8 cellular contexts compared by ENCODE assay signal in genomic region chr2:225122582-225123486, GRCh38.
DNase-seq lines count a peak whose midpoint lies in the region; ATAC-seq and TF ChIP-seq lines count a peak whose summit lies in the region.

No MANE protein-coding gene starts in this region.

- H3K4me1 ChIP-seq in Caco-2 (no peaks in the 10 kb centered on the region), aorta (ENCODE audit: control insufficient read depth in 1 of 2, insufficient read depth in 2 of 2, low read length in 2 of 2) (peaks cover 0 to under 1% of the 10 kb centered on the region in 2 donors)

- H3K27me3 Mint-ChIP-seq in Caco-2 (ENCODE audit: insufficient read depth, unreplicated experiment) = peaks cover 3% of the 10 kb centered on the region

- H3K4me1 Mint-ChIP-seq in Caco-2 (ENCODE audit: low read depth, unreplicated experiment) = no peaks in the 10 kb centered on the region

- no TSS peak for BruUV-seq in Caco-2 (replicated peaks; lab: Mats Ljungman, UMichigan)

- no peaks in the 10 kb centered on the region for H3K9me3 Mint-ChIP-seq in Caco-2 (ENCODE audit: unreplicated experiment)

- CTCF ChIA-PET in Caco-2 (lab: Charles Lee) = no interaction called here

- H3K4me3 ChIP-seq in Caco-2 (ENCODE audit: low read depth, low read length) = no peak overlapping the region
- H3K4me3 ChIP-seq in HFF-Myc (replicated peaks; ENCODE audit: low read depth, low read length) = no peak overlapping the region
- H3K4me3 ChIP-seq in fibroblast of pulmonary artery (replicated peaks; ENCODE audit: low read depth, low read length) = no peak overlapping the region
- no peak overlapping the region for H3K4me3 ChIP-seq in aorta (ENCODE audit: low read length in 2 of 2)

- TF ChIP-seq CTCF in Caco-2 (IDR thresholded peaks at IDR 0.05; ENCODE audit: insufficient read depth in 1 of 2, low read depth in 1 of 2, low read length in 1 of 2, severe bottlenecking in 1 of 2, unreplicated experiment in 1 of 2) (peak; percentile 19 to 47), HFF-Myc (IDR thresholded peaks at IDR 0.05; ENCODE audit: low read depth, low read length, missing control alignments) (peak; percentile 25), fibroblast of pulmonary artery (IDR thresholded peaks at IDR 0.05; ENCODE audit: low read length, missing control alignments) (peak; percentile 55)

- no peaks in the 10 kb centered on the region for H3K9me3 ChIP-seq in Caco-2
- H3K9me3 ChIP-seq in aorta (ENCODE audit: control insufficient read depth, low read length) = no peaks in the 10 kb centered on the region

- 77% methylated on average over 14 to 15 of the region's 15 CpGs for WGBS in aorta, 2 donors

- POLR2A ChIA-PET in Caco-2 (lab: Charles Lee) = no interaction called here

- H3K4me3 Mint-ChIP-seq in Caco-2 (ENCODE audit: unreplicated experiment) = no peak overlapping the region

- H3K27ac Mint-ChIP-seq in Caco-2 (ENCODE audit: unreplicated experiment) = no peak overlapping the region

- no peak overlapping the region for H3K27ac ChIP-seq in aorta (ENCODE audit: low read depth in 1 of 2, low read length in 2 of 2)

- H3K36me3 Mint-ChIP-seq in Caco-2 (ENCODE audit: insufficient read depth, unreplicated experiment) = no peaks in the 10 kb centered on the region

- intact Hi-C loops in Caco-2 (cut with micrococcal nuclease; ENCODE audit: unreplicated experiment) = loop anchor here (1.0 to 5.0 kb wide), 3 partner anchors 159 to 537 kb away; no protein-coding TSS in a partner anchor
- intact Hi-C loops in aorta (cut with DNase I) = loop anchor here (5.0 kb wide), 1 partner anchor 539 kb away; no protein-coding TSS in a partner anchor

- DNase-seq in Caco-2 = peak in 1 of 2 experiments; percentile 3
- no peak for DNase-seq in HFF-Myc (ENCODE audit: extremely low read depth, low read depth)
- DNase-seq in SK-MEL-5 (ENCODE audit: low read depth, low spot score) = peak; percentile 36
- peak; percentile 49 for DNase-seq in fibroblast of pulmonary artery (ENCODE audit: low read depth)
- DNase-seq in stimulated activated CD4-positive, alpha-beta T cell treated with anti-CD3 and anti-CD28 coated beads, Interleukin-2, amount 100 ng/mL, for 48 hours = peak; percentile 36 to 45
- no peak for DNase-seq in aorta
- DNase-seq in SKM-1 treated with dmso at 0.1 percent for 144 hours (lab: John Stamatoyannopoulos, UW; ENCODE audit: unreplicated experiment) = no peak
- no peak for DNase-seq in medulla oblongata (ENCODE audit: extremely low spot score)

- in situ Hi-C loops in SK-MEL-5 (cut with HindIII; ENCODE audit: low pct_unique_long_range_greater_than_20kb, low sequenced_read_pairs) = no loop called here

- no peak for ATAC-seq in aorta (ENCODE audit: low FRiP score)

- H3K27me3 ChIP-seq in Caco-2 (replicated peaks; ENCODE audit: control insufficient read depth, insufficient read depth, low read length) (no peaks in the 10 kb centered on the region), aorta (ENCODE audit: control insufficient read depth in 1 of 2, insufficient read depth in 2 of 2, low read length in 1 of 2) (no peaks in the 10 kb centered on the region)

- H3K36me3 ChIP-seq in Caco-2 (ENCODE audit: control insufficient read depth, insufficient read depth, low read length) (no peaks in the 10 kb centered on the region), aorta (ENCODE audit: control insufficient read depth in 1 of 2, insufficient read depth in 2 of 2, low read length in 1 of 2) (no peaks in the 10 kb centered on the region)

Comparison
In these comparisons a context has a peak if more than half of its experiments do, and no peak if none do; other contexts are left out.
1. DNase-seq: peak in SK-MEL-5 (single experiment), fibroblast of pulmonary artery (single experiment) and stimulated activated CD4-positive, alpha-beta T cell treated with anti-CD3 and anti-CD28 coated beads, Interleukin-2, amount 100 ng/mL, for 48 hours (2 of 2); none in HFF-Myc (single experiment), aorta (0 of 2), SKM-1 treated with dmso at 0.1 percent for 144 hours (single experiment) and medulla oblongata (single experiment).
2. Peak in every context shown above with its lines, with median percentiles within 50 percentile points of each other: CTCF ChIP-seq.